ENCODE assay signal across 24 cellular contexts in genomic region chr6:154122195-154122925, GRCh38.
"Had no signal": no experiment of that assay in that cellular context is flagged by ENCODE, and none has a peak within 500 bp of the region (broad histone marks: within the 10 kb centered on the region; RNA-seq: fewer than 3 reads in every experiment).

No MANE protein-coding gene starts in this region.

- H3K27me3 ChIP-seq: cardiac muscle cell, esophagus muscularis mucosa, gastrocnemius medialis, right atrium auricular region, transverse colon had no signal

- H3K4me3 Mint-ChIP-seq: activated CD4-positive, alpha-beta T cell treated with anti-CD3 and anti-CD28 coated beads for 36 hours; activated CD8-positive, alpha-beta memory T cell treated with anti-CD3 and anti-CD28 coated beads, Interleukin-2, amount 10 ng/mL, durations not matched to agents 7 days and 5 days; activated CD8-positive, alpha-beta T cell treated with anti-CD3 and anti-CD28 coated beads, Interleukin-2, amount 10 ng/mL, durations not matched to agents 7 days and 5 days; mesothelial cell of epicardium; naive B cell had no signal

- H3K9me3 ChIP-seq: esophagus muscularis mucosa, gastrocnemius medialis, transverse colon had no signal

- H3K27ac ChIP-seq: cardiac muscle cell, coronary artery, esophagus muscularis mucosa, gastrocnemius medialis, right atrium auricular region, spleen, transverse colon had no signal

- H3K36me3 ChIP-seq: cardiac muscle cell, esophagus muscularis mucosa, gastrocnemius medialis, right atrium auricular region, spleen, transverse colon had no signal

- ATAC-seq: activated CD4-positive, alpha-beta T cell treated with anti-CD3 and anti-CD28 coated beads for 36 hours; activated CD8-positive, alpha-beta memory T cell treated with anti-CD3 and anti-CD28 coated beads, Interleukin-2, amount 10 ng/mL, durations not matched to agents 7 days and 5 days; activated CD8-positive, alpha-beta T cell treated with anti-CD3 and anti-CD28 coated beads, Interleukin-2, amount 10 ng/mL, durations not matched to agents 7 days and 5 days; activated naive CD4-positive, alpha-beta T cell treated with anti-CD3 and anti-CD28 coated beads, Interleukin-2, amount 50 U/mL, for 72 hours; gastrocnemius medialis; left colon had no signal

- H3K36me3 Mint-ChIP-seq: activated CD8-positive, alpha-beta memory T cell treated with anti-CD3 and anti-CD28 coated beads, Interleukin-2, amount 10 ng/mL, durations not matched to agents 7 days and 5 days; activated naive CD4-positive, alpha-beta T cell treated with anti-CD3 and anti-CD28 coated beads, Interleukin-2, amount 50 U/mL, for 72 hours; mesothelial cell of epicardium; naive B cell had no signal

- H3K4me3 ChIP-seq: cardiac muscle cell, coronary artery, esophagus muscularis mucosa, gastrocnemius medialis, right atrium auricular region, spleen, transverse colon had no signal

- H3K4me1 Mint-ChIP-seq: activated CD8-positive, alpha-beta memory T cell treated with anti-CD3 and anti-CD28 coated beads, Interleukin-2, amount 10 ng/mL, durations not matched to agents 7 days and 5 days; mesothelial cell of epicardium had no signal

- H3K4me1 ChIP-seq: esophagus muscularis mucosa, gastrocnemius medialis, right atrium auricular region, spleen, transverse colon had no signal

- DNase-seq: activated CD4-positive, alpha-beta T cell treated with anti-CD3 and anti-CD28 coated beads for 36 hours; activated CD4-positive, CD25-positive, alpha-beta regulatory T cell; activated CD8-positive, alpha-beta memory T cell treated with anti-CD3 and anti-CD28 coated beads, Interleukin-2, amount 10 ng/mL, durations not matched to agents 7 days and 5 days; activated CD8-positive, alpha-beta T cell treated with anti-CD3 and anti-CD28 coated beads, Interleukin-2, amount 10 ng/mL, durations not matched to agents 7 days and 5 days; activated naive CD4-positive, alpha-beta T cell; activated T-cell treated with anti-CD3 and anti-CD28 coated beads, Interleukin-2, amount 50 U/mL, for 48 hours; anterior cingulate cortex; cerebellar nuclear complex; gastrocnemius medialis; hippocampal formation; left colon; mammary epithelial cell; naive B cell; occipital lobe; spleen; stimulated activated naive CD4-positive, alpha-beta T cell; transverse colon had no signal

- H3K27ac Mint-ChIP-seq: activated CD4-positive, alpha-beta T cell treated with anti-CD3 and anti-CD28 coated beads for 36 hours; activated CD8-positive, alpha-beta memory T cell treated with anti-CD3 and anti-CD28 coated beads, Interleukin-2, amount 10 ng/mL, durations not matched to agents 7 days and 5 days; activated CD8-positive, alpha-beta T cell treated with anti-CD3 and anti-CD28 coated beads, Interleukin-2, amount 10 ng/mL, durations not matched to agents 7 days and 5 days; activated naive CD4-positive, alpha-beta T cell treated with anti-CD3 and anti-CD28 coated beads, Interleukin-2, amount 50 U/mL, for 72 hours; activated T-helper 2 cell treated with anti-CD3 and anti-CD28 coated beads, Interferon-gamma antibody, Interleukin-2, Interleukin-4, amounts not matched to agents 10 μg/mL and 5 μg/mL and 100 μg/mL, durations not matched to agents 14 hours and 24 hours and 36 hours; mesothelial cell of epicardium; naive B cell had no signal

- H3K9me3 Mint-ChIP-seq: activated naive CD4-positive, alpha-beta T cell treated with anti-CD3 and anti-CD28 coated beads, Interleukin-2, amount 50 U/mL, for 72 hours; activated T-helper 2 cell treated with anti-CD3 and anti-CD28 coated beads, Interferon-gamma antibody, Interleukin-2, Interleukin-4, amounts not matched to agents 10 μg/mL and 5 μg/mL and 100 μg/mL, durations not matched to agents 14 hours and 24 hours and 36 hours had no signal
